ENCODE assay signal across 8 cellular contexts in genomic region chr9:112793213-112793810, GRCh38. TPM values are rescaled to one million over a fixed set of nuclear protein-coding genes. Genes with fewer than 3 reads are reported as not detected.
DNase-seq lines count a peak whose midpoint lies in the region; ATAC-seq, FAIRE-seq and TF ChIP-seq lines count a peak whose summit lies in the region.

No MANE protein-coding gene starts in this region.

- H3K79me2 ChIP-seq in PC-9 (ENCODE audit: low read depth) (0 out of 2 replicates have a peak, but pooled peaks cover 2% of the 10 kb centered on the region), osteoblast (ENCODE audit: insufficient read depth, low read length) (peaks cover 57% of the 10 kb centered on the region)

- WGBS in upper lobe of left lung, 2 donors: 65% methylated on average over 5 of the region's 5 CpGs

- no peak for TF ChIP-seq EP300 in upper lobe of left lung (IDR thresholded peaks at IDR 0.05)

- H3K9me3 ChIP-seq in PC-9 (ENCODE audit: insufficient read depth, low read depth) (no peaks in the 10 kb centered on the region), osteoblast (ENCODE audit: low read depth, low read length) (no peaks in the 10 kb centered on the region), upper lobe of left lung (no peaks in the 10 kb centered on the region)

- ATAC-seq in HG03439 (IDR thresholded peaks at IDR 0.05; ENCODE audit: unreplicated experiment) (peak; percentile 91), upper lobe of left lung (ENCODE audit: low FRiP score in 2 of 2) (peak; percentile 69 to 76)

- no peak overlapping the region for H3K4me3 ChIP-seq in AG04449 (ENCODE audit: low read depth, low read length)
- H3K4me3 ChIP-seq in PC-9: no peak overlapping the region
- no peak overlapping the region for H3K4me3 ChIP-seq in osteoblast (ENCODE audit: insufficient read depth, low read length)
- H3K4me3 ChIP-seq in upper lobe of left lung: no peak overlapping the region

- CTCF ChIA-PET in AG04449 (lab: Yijun Ruan, JAX): interaction anchor here (0.6 to 2.5 kb wide), 10 partner anchors 10 to 853 kb away, joined by 3 to 14 read pairs (median 4); partner anchors contain the start of genes HSDL2 and INIP
- CTCF ChIA-PET in PC-9 (lab: Charles Lee): interaction anchor here (0.6 to 1.1 kb wide), 2 partner anchors 72 to 75 kb away, joined by 3 to 5 read pairs; partner anchors contain the start of gene INIP

- BruUV-seq in PC-9 (replicated peaks; lab: Mats Ljungman, UMichigan): no TSS peak

- no peaks in the 10 kb centered on the region for H3K4me1 ChIP-seq in PC-9 (replicated peaks; ENCODE audit: insufficient read depth)
- H3K4me1 ChIP-seq in osteoblast (ENCODE audit: insufficient read depth, low read length): peaks cover 10% of the 10 kb centered on the region
- peaks cover 7 to 42% (median 24%) of the 10 kb centered on the region in 4 donors for H3K4me1 ChIP-seq in upper lobe of left lung

- TF ChIP-seq CTCF in AG04449 (IDR thresholded peaks at IDR 0.05; ENCODE audit: insufficient read depth, low read length, missing control alignments): peak; percentile 78
- peak; percentile 78 for TF ChIP-seq CTCF in PC-9 (conservative IDR thresholded peaks at IDR 0.05)
- peak; percentile 81 for TF ChIP-seq CTCF in osteoblast (IDR thresholded peaks at IDR 0.05; ENCODE audit: extremely low read depth, low read depth, low read length)
- TF ChIP-seq CTCF in upper lobe of left lung (IDR thresholded peaks at IDR 0.05): peak; percentile 46 to 77 (median 57)

- H3K4me2 ChIP-seq in PC-9: no peak overlapping the region
- no peak overlapping the region for H3K4me2 ChIP-seq in osteoblast (ENCODE audit: insufficient read depth, low read length)

- no peak for DNase-seq in AG04449 (ENCODE audit: low read depth, low spot score)
- DNase-seq in GM18507 (ENCODE audit: extremely low spot score, insufficient read length, low read depth): peak; percentile 33
- peak in 1 of 2 experiments; percentile 71 for DNase-seq in PC-9
- peak; percentile 86 for DNase-seq in activated T-cell treated with anti-CD3 and anti-CD28 coated beads, Interleukin-2, amount 50 U/mL, for 1 hour
- DNase-seq in fibroblast of peridontal ligament (ENCODE audit: extremely low read depth): peak; percentile 48
- no peak for DNase-seq in osteoblast (ENCODE audit: insufficient read length, low spot score, missing footprints)
- DNase-seq in upper lobe of left lung: peak in 1 of 2 donors; percentile 75

- H4K20me1 ChIP-seq in PC-9 (ENCODE audit: insufficient read depth) (no peaks in the 10 kb centered on the region), osteoblast (ENCODE audit: insufficient read depth, low read length) (peaks cover 24% of the 10 kb centered on the region)

- H3K27ac ChIP-seq in PC-9 (no peak overlapping the region), osteoblast (ENCODE audit: low read depth, low read length) (no peak overlapping the region), upper lobe of left lung (no peak overlapping the region)

- H3K36me3 ChIP-seq in PC-9 (ENCODE audit: low read depth): no peaks in the 10 kb centered on the region
- H3K36me3 ChIP-seq in osteoblast (ENCODE audit: insufficient read depth, low read length): no peaks in the 10 kb centered on the region
- no peaks in the 10 kb centered on the region for H3K36me3 ChIP-seq in upper lobe of left lung

- POLR2A ChIA-PET in AG04449 (lab: Yijun Ruan, JAX) (interaction anchor here (0.5 kb wide), 1 partner anchor 98 kb away, joined by 5 read pairs; no protein-coding TSS in a partner anchor), PC-9 (lab: Charles Lee; ENCODE audit: unreplicated experiment) (no interaction called here)

- H3K27me3 ChIP-seq in PC-9 (ENCODE audit: insufficient read depth, low read depth): no peaks in the 10 kb centered on the region
- H3K27me3 ChIP-seq in osteoblast (ENCODE audit: insufficient read depth, low read length): no peaks in the 10 kb centered on the region
- H3K27me3 ChIP-seq in upper lobe of left lung: no peaks in the 10 kb centered on the region

- no peaks in the 10 kb centered on the region for H3F3A ChIP-seq in PC-9 (ENCODE audit: insufficient read depth, low read depth)

- TF ChIP-seq POLR2A in upper lobe of left lung (IDR thresholded peaks at IDR 0.05): no peak

- peak; percentile 76 for FAIRE-seq in GM18507 (lab: Jason Lieb, UNC)

- H2AFZ ChIP-seq in PC-9 (no peak overlapping the region), osteoblast (ENCODE audit: low read length) (no peak overlapping the region)

- H3K9me2 ChIP-seq in PC-9 (ENCODE audit: insufficient read depth): no peaks in the 10 kb centered on the region

- intact Hi-C loops in PC-9 (cut with micrococcal nuclease; ENCODE audit: unreplicated experiment): loop anchor here (1.0 to 10.0 kb wide), 4 partner anchors 43 to 696 kb away; partner anchors contain the start of genes INIP and SNX30

RNA-seq across cellular contexts. Expression of gene SNX30, which starts 42.8 kb away (rescaled TPM):
- 32.5 and 33.1 TPM in 2 replicates for total RNA-seq in PC-9 (2021)
- total RNA-seq in osteoblast: 38.7 and 41.5 TPM in 2 replicates
- total RNA-seq in upper lobe of left lung: 10 to 100 TPM; 46.9 to 80.1 (median 72.2) TPM

Comparison
In these comparisons a context has a peak if more than half of its experiments do, and no peak if none do; other contexts are left out.
1. DNase-seq: peak in GM18507 (single experiment), activated T-cell treated with anti-CD3 and anti-CD28 coated beads, Interleukin-2, amount 50 U/mL, for 1 hour (single experiment) and fibroblast of peridontal ligament (single experiment); none in AG04449 (single experiment) and osteoblast (single experiment).
2. Peak in every context shown above with its lines, with median percentiles within 50 percentile points of each other: CTCF ChIP-seq.